12 cellular contexts compared by ENCODE assay signal in genomic region chr13:108855737-108856387, GRCh38.
A peak's percentile ranks its signal among the peaks of the same experiment; 100 is the strongest.
DNase-seq lines count a peak whose midpoint lies in the region; ATAC-seq and TF ChIP-seq lines count a peak whose summit lies in the region.
"Had no signal": no experiment of that assay in that cellular context is flagged by ENCODE, and none has a peak within 500 bp of the region (broad histone marks: within the 10 kb centered on the region; RNA-seq: fewer than 3 reads in every experiment).

No MANE protein-coding gene starts in this region.

- CTCF ChIA-PET in CD4-positive, alpha-beta T cell (lab: Charles Lee) = no interaction called here

- H3K4me3 Mint-ChIP-seq in CD4-positive, alpha-beta T cell = no peak overlapping the region

- no peak for TF ChIP-seq CTCF in LNCaP clone FGC (IDR thresholded peaks at IDR 0.05; ENCODE audit: control insufficient read depth, extremely low read depth, insufficient read depth)
- no peak for TF ChIP-seq CTCF in CD4-positive, alpha-beta T cell (IDR thresholded peaks at IDR 0.05)

- no peak overlapping the region for H3K27ac ChIP-seq in CD4-positive, alpha-beta T cell (ENCODE audit: low read depth, low read length)
- H3K27ac ChIP-seq: gastrocnemius medialis, sigmoid colon had no signal

- no peaks in the 10 kb centered on the region for H3K36me3 Mint-ChIP-seq in CD4-positive, alpha-beta T cell (ENCODE audit: low read depth)

- H3K9me3 Mint-ChIP-seq in CD4-positive, alpha-beta T cell = no peaks in the 10 kb centered on the region

- H3K27me3 ChIP-seq in CD4-positive, alpha-beta T cell (ENCODE audit: control insufficient read depth, insufficient read depth, low read length) = no peaks in the 10 kb centered on the region
- H3K27me3 ChIP-seq: gastrocnemius medialis, sigmoid colon had no signal

- peak; percentile 17 for DNase-seq in LNCaP clone FGC (ENCODE audit: low read depth)
- DNase-seq in stimulated activated CD4-positive, alpha-beta T cell treated with anti-CD3 and anti-CD28 coated beads, Interleukin-4, amount 100 ng/mL, for 24 hours = no peak
- no peak for DNase-seq in CD4-positive, alpha-beta T cell
- no peak for DNase-seq in medulla oblongata (ENCODE audit: extremely low spot score)
- DNase-seq in left ventricle myocardium superior = no peak
- DNase-seq: activated gamma-delta T cell treated with Interleukin-2 at 50 U/mL for 16 hours, gastrocnemius medialis, NCI-H2107, sigmoid colon had no signal

- intact Hi-C loops in CD4-positive, alpha-beta T cell (cut with DNase I, micrococcal nuclease) = no loop called here
- intact Hi-C loops in left ventricle myocardium superior (cut with micrococcal nuclease) = no loop called here

- no peaks in the 10 kb centered on the region for H3K27me3 Mint-ChIP-seq in CD4-positive, alpha-beta T cell

- no peaks in the 10 kb centered on the region for H3K4me1 Mint-ChIP-seq in CD4-positive, alpha-beta T cell (ENCODE audit: low read depth)

- no peaks in the 10 kb centered on the region for H3K9me3 ChIP-seq in CD4-positive, alpha-beta T cell (ENCODE audit: control insufficient read depth, low read length)
- H3K9me3 ChIP-seq: gastrocnemius medialis, sigmoid colon had no signal

- H3K27ac Mint-ChIP-seq in CD4-positive, alpha-beta T cell = no peak overlapping the region

- POLR2A ChIA-PET in CD4-positive, alpha-beta T cell (lab: Charles Lee) = no interaction called here

- no peak overlapping the region for H3K4me3 ChIP-seq in LNCaP clone FGC (ENCODE audit: low read depth, low read length)
- H3K4me3 ChIP-seq: gastrocnemius medialis, sigmoid colon had no signal

- peak; percentile 80 for ATAC-seq in GM18508 (IDR thresholded peaks at IDR 0.05; ENCODE audit: insufficient read depth, unreplicated experiment)
- ATAC-seq in GM21381 (IDR thresholded peaks at IDR 0.05; ENCODE audit: unreplicated experiment) = peak; percentile 74
- peak; percentile 60 for ATAC-seq in HG02973 (IDR thresholded peaks at IDR 0.05; ENCODE audit: unreplicated experiment)
- no peak for ATAC-seq in CD4-positive, alpha-beta T cell (ENCODE audit: poor library complexity)
- no peak for ATAC-seq in left ventricle myocardium superior
- ATAC-seq: gastrocnemius medialis had no signal

Comparison
In these comparisons a context has a peak if more than half of its experiments do, and no peak if none do; other contexts are left out.
1. ATAC-seq: peak in GM18508 (single experiment), GM21381 (single experiment) and HG02973 (single experiment); none in CD4-positive, alpha-beta T cell (single experiment) and left ventricle myocardium superior (single experiment).